Comparison of ENCODE assay signal across 1 cellular context in the genomic region with DNA sequence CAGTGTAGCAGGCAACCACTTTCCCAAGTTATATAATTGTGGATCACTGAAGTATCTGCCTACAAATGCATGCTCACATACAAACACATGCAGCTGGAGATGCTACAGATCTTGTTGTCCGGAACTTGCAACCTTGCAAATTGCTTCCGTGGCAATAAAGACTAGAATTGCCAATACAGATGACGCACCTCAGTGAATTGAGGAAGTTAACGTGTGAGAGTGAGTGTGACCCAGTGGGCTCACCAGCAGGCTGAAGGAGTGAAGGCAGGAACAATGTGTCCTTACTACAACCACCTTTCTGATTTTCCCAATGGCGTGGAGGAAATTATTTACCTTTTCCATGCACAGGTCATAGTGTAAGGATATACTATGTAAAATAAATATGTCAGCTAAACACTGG.
A peak's percentile ranks its signal among the peaks of the same experiment; 100 is the strongest.
TF ChIP-seq lines count a peak whose summit lies in the region.

No MANE protein-coding gene starts in this region.

TF ChIP-seq in HepG2, 621 proteins besides CTCF, POLR2A, EP300 and RAD21 (continued from another document):
- TF ChIP-seq, protein P1, sequence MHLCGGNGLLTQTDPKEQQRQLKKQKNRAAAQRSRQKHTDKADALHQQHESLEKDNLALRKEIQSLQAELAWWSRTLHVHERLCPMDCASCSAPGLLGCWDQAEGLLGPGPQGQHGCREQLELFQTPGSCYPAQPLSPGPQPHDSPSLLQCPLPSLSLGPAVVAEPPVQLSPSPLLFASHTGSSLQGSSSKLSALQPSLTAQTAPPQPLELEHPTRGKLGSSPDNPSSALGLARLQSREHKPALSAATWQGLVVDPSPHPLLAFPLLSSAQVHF (CRISPR knock-in tag; IDR thresholded peaks at IDR 0.05): no peak
- no peak for TF ChIP-seq SUZ12 (IDR thresholded peaks at IDR 0.05; ENCODE audit: low read depth, low read length)
- 0 out of 2 replicates have a peak, but pooled peaks have one; percentile 31 for TF ChIP-seq MAFF (IDR thresholded peaks at IDR 0.05; ENCODE audit: low read depth, low read length)
- TF ChIP-seq, protein P2, sequence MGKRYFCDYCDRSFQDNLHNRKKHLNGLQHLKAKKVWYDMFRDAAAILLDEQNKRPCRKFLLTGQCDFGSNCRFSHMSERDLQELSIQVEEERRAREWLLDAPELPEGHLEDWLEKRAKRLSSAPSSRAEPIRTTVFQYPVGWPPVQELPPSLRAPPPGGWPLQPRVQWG (CRISPR knock-in tag; IDR thresholded peaks at IDR 0.05; ENCODE audit: borderline replicate concordance, low read depth): no peak
- no peak for TF ChIP-seq KDM1A (CRISPR knock-in tag; IDR thresholded peaks at IDR 0.05)
